In the genomic region with DNA sequence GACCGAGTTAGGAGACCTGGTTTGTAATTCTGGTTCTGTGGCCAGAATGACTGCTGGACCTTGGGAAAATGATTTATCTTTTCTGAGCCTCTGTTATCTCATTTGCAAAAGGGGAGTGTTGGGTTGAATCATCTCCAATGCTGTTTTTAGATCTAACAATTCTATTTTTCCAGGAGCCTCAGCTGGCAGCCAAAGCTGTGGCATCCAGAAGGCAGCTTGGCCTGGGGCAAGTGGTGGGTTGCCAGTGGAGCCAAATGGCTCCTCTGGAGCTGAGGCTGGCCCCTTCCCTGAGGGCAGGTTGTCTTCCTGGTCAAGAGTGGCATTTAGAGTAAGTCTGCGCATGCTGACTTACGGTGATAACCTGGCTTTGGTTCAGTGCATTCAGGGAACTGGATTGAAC, we compare ENCODE assay signal across 19 cellular contexts.
"Had no signal": no experiment of that assay in that cellular context is flagged by ENCODE, and none has a peak within 500 bp of the region (broad histone marks: within the 10 kb centered on the region; RNA-seq: fewer than 3 reads in every experiment).

No MANE protein-coding gene starts in this region.

- H3K27me3 ChIP-seq: colonic mucosa, esophagus squamous epithelium, gastroesophageal sphincter, hepatocyte, ovary, right lobe of liver, spleen, tibial nerve had no signal

- H3K4me1 ChIP-seq: colonic mucosa, gastroesophageal sphincter, spleen, tibial nerve had no signal

- H3K9me3 ChIP-seq: colonic mucosa, esophagus squamous epithelium, gastroesophageal sphincter, ovary, right lobe of liver, spleen, tibial nerve had no signal

- H3K36me3 ChIP-seq: colonic mucosa, esophagus squamous epithelium, ovary, right lobe of liver had no signal

- H3K79me2 ChIP-seq: hepatocyte had no signal

- H3K27ac ChIP-seq: colonic mucosa, esophagus squamous epithelium, gastroesophageal sphincter, hepatocyte, ovary, right lobe of liver, spleen, tibial nerve had no signal

- H3K4me3 ChIP-seq: colonic mucosa, esophagus squamous epithelium, gastroesophageal sphincter, hepatocyte, ovary, right lobe of liver, spleen, tibial nerve had no signal

- ATAC-seq: gastroesophageal sphincter; left colon; naive thymus-derived CD8-positive, alpha-beta T cell; right lobe of liver; stimulated activated memory B cell treated with anti-CD40 and anti-IgM and Interleukin-4, amounts not matched to agents 10 μg/mL and 1 μg/mL and 100 μg/mL, for 72 hours had no signal

- H3K4me2 ChIP-seq: hepatocyte had no signal

- H2AFZ ChIP-seq: hepatocyte had no signal

- DNase-seq: colonic mucosa; dermis blood vessel endothelial cell; esophagus squamous epithelium; foreskin fibroblast; glutamatergic neuron; kidney; left colon; mammary epithelial cell; naive thymus-derived CD8-positive, alpha-beta T cell; ovary; right lobe of liver; spleen; stimulated activated CD4-positive, alpha-beta T cell treated with anti-CD3 and anti-CD28 coated beads, Interleukin-15, amount 100 ng/mL, for 24 hours; stimulated activated CD4-positive, alpha-beta T cell treated with anti-CD3 and anti-CD28 coated beads, Interleukin-1b, Interleukin-23, amount 100 ng/mL, for 48 hours; stimulated activated CD4-positive, alpha-beta T cell treated with anti-CD3 and anti-CD28 coated beads, Interleukin-4, amount 100 ng/mL, for 24 hours had no signal
